In genomic region chr13:73672492-73672891, GRCh38 we compare ENCODE assay signal across 17 cellular contexts.
A peak's percentile ranks its signal among the peaks of the same experiment; 100 is the strongest.
DNase-seq lines count a peak whose midpoint lies in the region; ATAC-seq and TF ChIP-seq lines count a peak whose summit lies in the region.
"Had no signal": no experiment of that assay in that cellular context is flagged by ENCODE, and none has a peak within 500 bp of the region (broad histone marks: within the 10 kb centered on the region; RNA-seq: fewer than 3 reads in every experiment).

No MANE protein-coding gene starts in this region.

- no peak overlapping the region for H3K27ac Mint-ChIP-seq in neural progenitor cell
- H3K27ac Mint-ChIP-seq: activated naive CD4-positive, alpha-beta T cell treated with anti-CD3 and anti-CD28 coated beads, Interleukin-2, amount 50 U/mL, for 24 hours; stimulated activated effector memory CD8-positive, alpha-beta T cell treated with anti-CD3 and anti-CD28 coated beads, Interleukin-12 subunit alpha, Interleukin-12 subunit beta, amount 100 ng/mL, for 72 hours; WTC11 had no signal

- H3K9me3 ChIP-seq in esophagus (ENCODE audit: control insufficient read depth in 2 of 2, insufficient read depth in 1 of 2, low read depth in 1 of 2, low read length in 1 of 2) (no peaks in the 10 kb centered on the region), neural progenitor cell (ENCODE audit: low read depth) (no peaks in the 10 kb centered on the region)
- H3K9me3 ChIP-seq: lower lobe of right lung, right lobe of liver had no signal

- H3K4me1 ChIP-seq in esophagus (ENCODE audit: control insufficient read depth in 2 of 2, insufficient read depth in 2 of 2, low read length in 1 of 2) (peaks cover 0 to 3% of the 10 kb centered on the region in 2 donors), neural progenitor cell (no peaks in the 10 kb centered on the region)
- H3K4me1 ChIP-seq: lower lobe of right lung, right lobe of liver had no signal

- TF ChIP-seq CTCF in neural progenitor cell (IDR thresholded peaks at IDR 0.05), result no peak

- H3K36me3 ChIP-seq in esophagus (ENCODE audit: control insufficient read depth in 2 of 2, insufficient read depth in 2 of 2, low read length in 1 of 2) (no peaks in the 10 kb centered on the region), neural progenitor cell (no peaks in the 10 kb centered on the region)
- H3K36me3 ChIP-seq: lower lobe of right lung, right lobe of liver had no signal

- H3K4me3 Mint-ChIP-seq in neural progenitor cell, result no peak overlapping the region
- H3K4me3 Mint-ChIP-seq in activated T-cell treated with anti-CD3 and anti-CD28 coated beads, Interleukin-2, amount 50 U/mL, for 4 hours, result no peak overlapping the region
- H3K4me3 Mint-ChIP-seq: activated naive CD4-positive, alpha-beta T cell treated with anti-CD3 and anti-CD28 coated beads, Interleukin-2, amount 50 U/mL, for 24 hours; neural crest cell; stimulated activated effector memory CD8-positive, alpha-beta T cell treated with anti-CD3 and anti-CD28 coated beads, Interleukin-12 subunit alpha, Interleukin-12 subunit beta, amount 100 ng/mL, for 72 hours; WTC11 had no signal

- H3K9ac ChIP-seq in neural progenitor cell, result no peak overlapping the region

- no peaks in the 10 kb centered on the region for H3K27me3 ChIP-seq in esophagus (ENCODE audit: control insufficient read depth in 1 of 2, insufficient read depth in 2 of 2, low read length in 2 of 2)
- H3K27me3 ChIP-seq in neural progenitor cell, result no peaks in the 10 kb centered on the region
- H3K27me3 ChIP-seq: right lobe of liver had no signal

- no peaks in the 10 kb centered on the region for H3K27me3 Mint-ChIP-seq in neural progenitor cell (ENCODE audit: insufficient read depth, low read depth)
- H3K27me3 Mint-ChIP-seq in activated T-cell treated with anti-CD3 and anti-CD28 coated beads, Interleukin-2, amount 50 U/mL, for 4 hours (ENCODE audit: low read depth), result no peaks in the 10 kb centered on the region
- H3K27me3 Mint-ChIP-seq: activated naive CD4-positive, alpha-beta T cell treated with anti-CD3 and anti-CD28 coated beads, Interleukin-2, amount 50 U/mL, for 24 hours had no signal

- DNase-seq in DMS153 (lab: John Stamatoyannopoulos, UW) (peak; percentile 96), NCI-H526 (lab: John Stamatoyannopoulos, UW) (peak; percentile 81 to 91), neural progenitor cell (ENCODE audit: low spot score) (no peak), putamen (ENCODE audit: low spot score) (no peak), mesenteric fat pad (ENCODE audit: low spot score) (no peak)
- no peak for DNase-seq in activated T-cell treated with anti-CD3 and anti-CD28 coated beads, Interleukin-2, amount 50 U/mL, for 4 hours
- DNase-seq: lower lobe of right lung; PC-9; right lobe of liver; stimulated activated CD4-positive, alpha-beta T cell treated with anti-CD3 and anti-CD28 coated beads, Interleukin-4, amount 100 ng/mL, for 4 hours; SW 1271 had no signal

- WGBS in esophagus, 2 donors, result 19 to 24% methylated on average over 3 of the region's 3 CpGs

- no peaks in the 10 kb centered on the region for H3K9me3 Mint-ChIP-seq in neural progenitor cell
- no peaks in the 10 kb centered on the region for H3K9me3 Mint-ChIP-seq in activated T-cell treated with anti-CD3 and anti-CD28 coated beads, Interleukin-2, amount 50 U/mL, for 4 hours
- H3K9me3 Mint-ChIP-seq: activated naive CD4-positive, alpha-beta T cell treated with anti-CD3 and anti-CD28 coated beads, Interleukin-2, amount 50 U/mL, for 24 hours; neural crest cell; stimulated activated effector memory CD8-positive, alpha-beta T cell treated with anti-CD3 and anti-CD28 coated beads, Interleukin-12 subunit alpha, Interleukin-12 subunit beta, amount 100 ng/mL, for 72 hours; WTC11 had no signal

- H3K36me3 Mint-ChIP-seq in neural progenitor cell, result no peaks in the 10 kb centered on the region
- no peaks in the 10 kb centered on the region for H3K36me3 Mint-ChIP-seq in activated T-cell treated with anti-CD3 and anti-CD28 coated beads, Interleukin-2, amount 50 U/mL, for 4 hours (ENCODE audit: insufficient read depth)
- H3K36me3 Mint-ChIP-seq: activated naive CD4-positive, alpha-beta T cell treated with anti-CD3 and anti-CD28 coated beads, Interleukin-2, amount 50 U/mL, for 24 hours; stimulated activated effector memory CD8-positive, alpha-beta T cell treated with anti-CD3 and anti-CD28 coated beads, Interleukin-12 subunit alpha, Interleukin-12 subunit beta, amount 100 ng/mL, for 72 hours; WTC11 had no signal

- H3K4me2 ChIP-seq in neural progenitor cell, result no peak overlapping the region
- H3K4me2 ChIP-seq: PC-9 had no signal

- peaks cover 5% of the 10 kb centered on the region for H3K4me1 Mint-ChIP-seq in neural progenitor cell
- H3K4me1 Mint-ChIP-seq in activated T-cell treated with anti-CD3 and anti-CD28 coated beads, Interleukin-2, amount 50 U/mL, for 4 hours (ENCODE audit: low read depth), result no peaks in the 10 kb centered on the region
- H3K4me1 Mint-ChIP-seq: activated naive CD4-positive, alpha-beta T cell treated with anti-CD3 and anti-CD28 coated beads, Interleukin-2, amount 50 U/mL, for 24 hours; stimulated activated effector memory CD8-positive, alpha-beta T cell treated with anti-CD3 and anti-CD28 coated beads, Interleukin-12 subunit alpha, Interleukin-12 subunit beta, amount 100 ng/mL, for 72 hours had no signal

- peak overlapping the region; percentile 76 to 79 for H3K27ac ChIP-seq in esophagus (ENCODE audit: low read depth in 2 of 2, low read length in 1 of 2)
- no peak overlapping the region for H3K27ac ChIP-seq in neural progenitor cell
- H3K27ac ChIP-seq: lower lobe of right lung, PC-9, right lobe of liver had no signal

- H3K4me3 ChIP-seq in esophagus (ENCODE audit: low read depth in 1 of 2, low read length in 2 of 2) (no peak overlapping the region), neural progenitor cell (no peak overlapping the region)
- H3K4me3 ChIP-seq: lower lobe of right lung, PC-9, right lobe of liver had no signal

- H3K79me2 ChIP-seq in neural progenitor cell (ENCODE audit: low read depth), result no peaks in the 10 kb centered on the region

- H2AFZ ChIP-seq in neural progenitor cell (replicated peaks), result peak overlapping the region; percentile 3
- H2AFZ ChIP-seq: PC-9 had no signal

- no peaks in the 10 kb centered on the region for H4K20me1 ChIP-seq in neural progenitor cell (ENCODE audit: low read depth)

- no peak for ATAC-seq in activated T-cell treated with anti-CD3 and anti-CD28 coated beads, Interleukin-2, amount 50 U/mL, for 4 hours
- ATAC-seq in GM21515 (IDR thresholded peaks at IDR 0.05; ENCODE audit: unreplicated experiment), result no peak
- ATAC-seq: lower lobe of right lung; stimulated activated effector memory CD8-positive, alpha-beta T cell treated with anti-CD3 and anti-CD28 coated beads, Interleukin-12 subunit alpha, Interleukin-12 subunit beta, amount 100 ng/mL, for 72 hours; WTC11 had no signal

- no peaks in the 10 kb centered on the region for H3F3A ChIP-seq in neural progenitor cell (ENCODE audit: low read depth)

Comparison
In these comparisons a context has a peak if more than half of its experiments do, and no peak if none do; other contexts are left out.
1. DNase-seq: peak in DMS153 (single experiment) and NCI-H526 (2 of 2); none in neural progenitor cell (single experiment), activated T-cell treated with anti-CD3 and anti-CD28 coated beads, Interleukin-2, amount 50 U/mL, for 4 hours (single experiment), putamen (single experiment) and mesenteric fat pad (single experiment).